Comparison of ENCODE assay signal across 8 cellular contexts in the genomic region with DNA sequence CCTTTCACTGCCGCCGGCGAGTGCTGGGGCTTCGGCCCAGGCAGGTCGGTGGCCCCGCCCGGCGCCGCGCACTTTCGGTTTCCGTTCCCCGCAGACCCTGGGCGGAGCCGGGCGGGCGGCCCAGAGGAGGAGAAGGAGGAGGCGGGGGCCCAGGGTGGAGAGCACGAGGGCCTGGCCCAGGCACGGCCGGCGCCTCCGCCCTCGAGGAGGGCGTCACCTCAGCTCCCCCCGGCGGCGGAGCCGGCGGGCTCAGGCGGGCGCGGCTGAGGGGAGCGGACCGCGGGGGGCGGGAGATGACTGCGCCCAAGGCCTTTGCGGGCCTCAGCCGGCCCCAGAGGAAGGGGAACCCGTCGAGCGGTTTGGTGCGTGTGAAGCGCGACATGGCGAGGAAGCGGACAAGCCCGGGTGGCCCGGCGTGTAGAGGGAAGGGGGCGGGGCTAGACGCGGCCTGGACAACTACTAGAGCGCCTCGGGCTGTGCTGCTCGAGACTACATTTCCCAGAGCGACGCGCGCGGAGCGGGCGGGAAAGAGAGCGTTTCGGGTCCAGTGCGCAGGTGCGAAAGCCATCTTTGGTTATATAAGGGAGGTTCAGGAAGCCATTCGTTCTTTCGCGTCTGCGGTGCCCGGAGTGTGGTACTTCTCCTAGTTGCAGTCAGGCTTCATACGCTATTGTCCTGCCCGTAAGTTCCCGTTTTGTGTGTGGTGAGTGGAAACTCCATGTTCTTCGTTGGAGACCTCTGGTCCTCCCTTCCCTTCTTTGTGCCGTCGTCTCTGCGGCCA. TPM values are rescaled to one million over a fixed set of nuclear protein-coding genes. Genes with fewer than 3 reads are reported as not detected.
DNase-seq lines count a peak whose midpoint lies in the region; ATAC-seq and TF ChIP-seq lines count a peak whose summit lies in the region.

TSS of gene ZNFX1 (minus strand) at position 22 of the 781 bp plus-strand sequence. CDS start 2,218 bp downstream, outside the sequence.

- peak within 1 kb of the TSS; percentile 96 for H3K9ac ChIP-seq in mucosa of stomach (ENCODE audit: low read length)

- H3K36me3 ChIP-seq in mucosa of stomach (ENCODE audit: control insufficient read depth, insufficient read depth, low read length) = peaks cover 37% of the 10 kb centered on the region

- H3K36me3 Mint-ChIP-seq in activated T-cell treated with anti-CD3 and anti-CD28 coated beads, Interleukin-2, amount 50 U/mL, for 24 hours (ENCODE audit: low read depth) = peaks cover 90% of the 10 kb centered on the region

- no peaks in the 10 kb centered on the region for H3K27me3 ChIP-seq in mucosa of stomach (ENCODE audit: control insufficient read depth, insufficient read depth, low read length)

- ATAC-seq in GM21717 (IDR thresholded peaks at IDR 0.05; ENCODE audit: unreplicated experiment) = peak; percentile 77

- no peaks in the 10 kb centered on the region for H3K9me3 Mint-ChIP-seq in activated T-cell treated with anti-CD3 and anti-CD28 coated beads, Interleukin-2, amount 50 U/mL, for 24 hours

- peak; percentile 95 for DNase-seq in DMS153 treated with DMSO at 0.1 percent for 48 hours (lab: John Stamatoyannopoulos, UW; ENCODE audit: unreplicated experiment)
- peak; percentile 99 for DNase-seq in KBM-7
- peak; percentile 98 for DNase-seq in activated T-cell treated with anti-CD3 and anti-CD28 coated beads, Interleukin-2, amount 50 U/mL, for 24 hours
- peak; percentile 98 to 99 for DNase-seq in erythroblast (lab: John Stamatoyannopoulos, UW)
- peak; percentile 96 for DNase-seq in stimulated activated CD8-positive, alpha-beta memory T cell treated with anti-CD3 and anti-CD28 coated beads, Interleukin-7, amount 100 ng/mL, for 1 hour (ENCODE audit: low read depth in 2 of 2)

- TF ChIP-seq POLR2A in erythroblast (IDR thresholded peaks at IDR 0.05; ENCODE audit: low read length) = peak; percentile 100

- peaks cover 33% of the 10 kb centered on the region for H3K9me3 ChIP-seq in mucosa of stomach (ENCODE audit: control insufficient read depth, low read length)

- H3K27ac Mint-ChIP-seq in activated T-cell treated with anti-CD3 and anti-CD28 coated beads, Interleukin-2, amount 50 U/mL, for 24 hours = peak within 1 kb of the TSS; percentile 100

- H3K4me3 Mint-ChIP-seq in activated T-cell treated with anti-CD3 and anti-CD28 coated beads, Interleukin-2, amount 50 U/mL, for 24 hours = peak within 1 kb of the TSS; percentile 98

- H3K4me1 ChIP-seq in mucosa of stomach (ENCODE audit: control insufficient read depth, insufficient read depth, low read length) = peaks cover 19% of the 10 kb centered on the region

- H3K4me3 ChIP-seq in mucosa of stomach (ENCODE audit: low read length) = peak within 1 kb of the TSS; percentile 97

- H3K27me3 Mint-ChIP-seq in activated T-cell treated with anti-CD3 and anti-CD28 coated beads, Interleukin-2, amount 50 U/mL, for 24 hours = no peaks in the 10 kb centered on the region

- peaks cover 53% of the 10 kb centered on the region for H3K4me1 Mint-ChIP-seq in activated T-cell treated with anti-CD3 and anti-CD28 coated beads, Interleukin-2, amount 50 U/mL, for 24 hours (ENCODE audit: low read depth)

- in situ Hi-C loops in KBM-7 (cut with MboI; ENCODE audit: low pct_unique_long_range_greater_than_20kb, low sequenced_read_pairs) = no loop called here

TF ChIP-seq in PFSK-1, 5 proteins besides CTCF, POLR2A, EP300 and RAD21:
- TF ChIP-seq POLR2AphosphoS5 (IDR thresholded peaks at IDR 0.05; ENCODE audit: low read depth, low read length) (peak; percentile 100), TAF1 (IDR thresholded peaks at IDR 0.05; ENCODE audit: borderline replicate concordance, insufficient read depth, low read length) (peak; percentile 100), SIN3A (IDR thresholded peaks at IDR 0.05; ENCODE audit: borderline replicate concordance, insufficient read depth, low read length) (peak; percentile 65), FOXP2 (optimal IDR thresholded peaks at IDR 0.05; ENCODE audit: borderline replicate concordance, extremely low read depth, extremely low read length, insufficient read depth) (peak; percentile 86)
- TF ChIP-seq, protein P1, sequence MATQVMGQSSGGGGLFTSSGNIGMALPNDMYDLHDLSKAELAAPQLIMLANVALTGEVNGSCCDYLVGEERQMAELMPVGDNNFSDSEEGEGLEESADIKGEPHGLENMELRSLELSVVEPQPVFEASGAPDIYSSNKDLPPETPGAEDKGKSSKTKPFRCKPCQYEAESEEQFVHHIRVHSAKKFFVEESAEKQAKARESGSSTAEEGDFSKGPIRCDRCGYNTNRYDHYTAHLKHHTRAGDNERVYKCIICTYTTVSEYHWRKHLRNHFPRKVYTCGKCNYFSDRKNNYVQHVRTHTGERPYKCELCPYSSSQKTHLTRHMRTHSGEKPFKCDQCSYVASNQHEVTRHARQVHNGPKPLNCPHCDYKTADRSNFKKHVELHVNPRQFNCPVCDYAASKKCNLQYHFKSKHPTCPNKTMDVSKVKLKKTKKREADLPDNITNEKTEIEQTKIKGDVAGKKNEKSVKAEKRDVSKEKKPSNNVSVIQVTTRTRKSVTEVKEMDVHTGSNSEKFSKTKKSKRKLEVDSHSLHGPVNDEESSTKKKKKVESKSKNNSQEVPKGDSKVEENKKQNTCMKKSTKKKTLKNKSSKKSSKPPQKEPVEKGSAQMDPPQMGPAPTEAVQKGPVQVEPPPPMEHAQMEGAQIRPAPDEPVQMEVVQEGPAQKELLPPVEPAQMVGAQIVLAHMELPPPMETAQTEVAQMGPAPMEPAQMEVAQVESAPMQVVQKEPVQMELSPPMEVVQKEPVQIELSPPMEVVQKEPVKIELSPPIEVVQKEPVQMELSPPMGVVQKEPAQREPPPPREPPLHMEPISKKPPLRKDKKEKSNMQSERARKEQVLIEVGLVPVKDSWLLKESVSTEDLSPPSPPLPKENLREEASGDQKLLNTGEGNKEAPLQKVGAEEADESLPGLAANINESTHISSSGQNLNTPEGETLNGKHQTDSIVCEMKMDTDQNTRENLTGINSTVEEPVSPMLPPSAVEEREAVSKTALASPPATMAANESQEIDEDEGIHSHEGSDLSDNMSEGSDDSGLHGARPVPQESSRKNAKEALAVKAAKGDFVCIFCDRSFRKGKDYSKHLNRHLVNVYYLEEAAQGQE (IDR thresholded peaks at IDR 0.05; ENCODE audit: insufficient read depth in 1 of 2, low read depth in 2 of 2, low read length in 2 of 2) = peak; percentile 50 to 64; a peak in 2 of 4 replicates

RNA-seq across cellular contexts. Expression of gene ZNFX1, which starts in this region (rescaled TPM):
- polyA plus RNA-seq in PFSK-1 (2012; ENCODE audit: insufficient read length, low read depth) = 10.3 TPM

Comparison
In these comparisons a context has a peak if more than half of its experiments do, and no peak if none do; other contexts are left out.
1. Peak in every context shown above with its lines: DNase-seq, ATAC-seq and H3K4me3 ChIP-seq.